In the genomic region with DNA sequence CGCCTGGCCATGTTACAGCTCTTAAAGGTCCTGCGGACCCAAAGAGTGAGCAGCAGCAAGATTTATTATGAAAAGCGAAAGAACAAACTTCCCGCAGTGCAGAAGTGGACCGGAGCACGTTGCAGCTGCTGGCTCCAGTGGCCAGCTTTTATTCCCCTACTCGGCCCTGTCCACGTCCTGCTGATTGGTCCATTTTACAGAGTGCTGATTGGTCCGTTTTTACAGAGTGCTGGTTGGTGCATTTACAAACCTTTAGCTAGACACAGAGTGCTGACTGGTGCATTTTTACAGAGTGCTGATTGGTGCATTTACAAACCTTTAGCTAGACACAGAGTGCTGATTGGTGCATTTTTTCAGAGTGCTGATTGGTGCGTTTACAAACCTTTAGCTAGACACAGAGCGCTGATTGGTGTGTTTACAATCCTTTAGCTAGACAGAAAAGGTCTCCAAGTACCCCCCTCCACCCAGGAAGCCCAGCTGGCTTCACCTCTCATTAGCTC, we compare ENCODE assay signal across 11 cellular contexts. TPM values are rescaled to one million over a fixed set of nuclear protein-coding genes. Genes with fewer than 3 reads are reported as not detected.
A peak's percentile ranks its signal among the peaks of the same experiment; 100 is the strongest.
DNase-seq lines count a peak whose midpoint lies in the region; ATAC-seq, FAIRE-seq and TF ChIP-seq lines count a peak whose summit lies in the region.
"Not testable (repeated sequence)": the region's sequence is repeated elsewhere in the genome, so short reads cannot be mapped to it uniquely, and the experiment has no call there.
"Had no signal": no experiment of that assay in that cellular context is flagged by ENCODE, and none has a peak within 500 bp of the region (broad histone marks: within the 10 kb centered on the region; RNA-seq: fewer than 3 reads in every experiment).

No MANE protein-coding gene starts in this region.

- FAIRE-seq in HepG2 (lab: Jason Lieb, UNC), result not testable (repeated sequence)

- intact Hi-C loops in Caco-2 (cut with micrococcal nuclease; ENCODE audit: unreplicated experiment); HepG2 (cut with micrococcal nuclease; ENCODE audit: unreplicated experiment): not testable (repeated sequence)

- peak overlapping the region; percentile 61; the same call in 1 of the 2 replicates for H3K9ac ChIP-seq in BLaER1
- H3K9ac ChIP-seq in HepG2 (ENCODE audit: insufficient read depth, low read depth, low read length), result not testable (repeated sequence)

- peak; percentile 6 for ATAC-seq in activated T-helper 17 cell treated with anti-CD3 and anti-CD28 coated beads, Interleukin-2, amount 50 U/mL, for 72 hours (replicated peaks)
- ATAC-seq in activated naive CD8-positive, alpha-beta T cell treated with anti-CD3 and anti-CD28 coated beads, Interleukin-2, amount 50 U/mL, for 24 hours; HepG2; stimulated activated effector memory CD8-positive, alpha-beta T cell treated with anti-CD3 and anti-CD28 coated beads, Interleukin-12 subunit alpha, Interleukin-12 subunit beta, amount 100 ng/mL, for 72 hours: not testable (repeated sequence)

- in situ Hi-C loops in HepG2 (cut with HindIII; ENCODE audit: extremely low pct_ligation_motif_present, low pct_unique_long_range_greater_than_20kb), result not testable (repeated sequence)

- H3K9me3 ChIP-seq in BLaER1, result peaks cover 10% of the 10 kb centered on the region
- not testable (repeated sequence) for H3K9me3 ChIP-seq in Caco-2; HepG2 (ENCODE audit: low read length)

- peaks cover 10% of the 10 kb centered on the region for H3K9me3 Mint-ChIP-seq in Caco-2 (ENCODE audit: unreplicated experiment)
- H3K9me3 Mint-ChIP-seq in T-helper 1 cell treated with Interleukin-12 subunit alpha and Interleukin-12 subunit beta and Interleukin-4 antibody, amounts not matched to agents 30 μg/mL and 1 μg/mL, for 36 hours; activated CD4-positive, alpha-beta memory T cell treated with anti-CD3 and anti-CD28 coated beads, Interleukin-2, amount 10 ng/mL, durations not matched to agents 7 days and 5 days; activated T-helper 17 cell treated with anti-CD3 and anti-CD28 coated beads, Interleukin-2, amount 50 U/mL, for 72 hours; activated naive CD8-positive, alpha-beta T cell treated with anti-CD3 and anti-CD28 coated beads, Interleukin-2, amount 50 U/mL, for 24 hours; stimulated activated effector memory CD8-positive, alpha-beta T cell treated with anti-CD3 and anti-CD28 coated beads, Interleukin-12 subunit alpha, Interleukin-12 subunit beta, amount 100 ng/mL, for 72 hours: not testable (repeated sequence)

- peak overlapping the region; percentile 83 for H3K27ac ChIP-seq in BLaER1
- H3K27ac ChIP-seq in HepG2 (ENCODE audit: extremely low read length, insufficient read depth, low read length), result not testable (repeated sequence)

- H2AFZ ChIP-seq in HepG2 (ENCODE audit: low read length), result not testable (repeated sequence)

- H3K79me2 ChIP-seq in HepG2 (ENCODE audit: insufficient read depth, low read length), result not testable (repeated sequence)

- CTCF ChIA-PET in Caco-2 (lab: Charles Lee), result interaction anchor here (0.6 to 1.5 kb wide), 6 partner anchors 16 to 457 kb away, joined by 3 to 6 read pairs (median 3); no protein-coding TSS in a partner anchor
- CTCF ChIA-PET in activated CD4-positive, alpha-beta memory T cell treated with anti-CD3 and anti-CD28 coated beads, Interleukin-2, amount 10 ng/mL, durations not matched to agents 7 days and 5 days (lab: Charles Lee), result interaction anchor here (1.2 to 2.8 kb wide), 7 partner anchors 33 to 89 kb away, joined by 3 to 21 read pairs (median 5); no protein-coding TSS in a partner anchor
- CTCF ChIA-PET in HepG2 (lab: Yijun Ruan, JAX; ENCODE audit: low intra/inter-chr PET ratio, low total read pairs), result not testable (repeated sequence)

- peak overlapping the region; percentile 58 for H3K4me3 Mint-ChIP-seq in Caco-2 (ENCODE audit: unreplicated experiment)
- H3K4me3 Mint-ChIP-seq in T-helper 1 cell treated with Interleukin-12 subunit alpha and Interleukin-12 subunit beta and Interleukin-4 antibody, amounts not matched to agents 30 μg/mL and 1 μg/mL, for 36 hours, result peak overlapping the region; percentile 58
- peak overlapping the region; percentile 56 for H3K4me3 Mint-ChIP-seq in activated CD4-positive, alpha-beta memory T cell treated with anti-CD3 and anti-CD28 coated beads, Interleukin-2, amount 10 ng/mL, durations not matched to agents 7 days and 5 days
- peak overlapping the region; percentile 81 for H3K4me3 Mint-ChIP-seq in activated T-helper 17 cell treated with anti-CD3 and anti-CD28 coated beads, Interleukin-2, amount 50 U/mL, for 72 hours
- H3K4me3 Mint-ChIP-seq in activated naive CD8-positive, alpha-beta T cell treated with anti-CD3 and anti-CD28 coated beads, Interleukin-2, amount 50 U/mL, for 24 hours, result peak overlapping the region; percentile 47
- peak overlapping the region; percentile 70 for H3K4me3 Mint-ChIP-seq in stimulated activated effector memory CD8-positive, alpha-beta T cell treated with anti-CD3 and anti-CD28 coated beads, Interleukin-12 subunit alpha, Interleukin-12 subunit beta, amount 100 ng/mL, for 72 hours

- peaks cover 18% of the 10 kb centered on the region for H3K4me1 Mint-ChIP-seq in Caco-2 (ENCODE audit: low read depth, unreplicated experiment)
- H3K4me1 Mint-ChIP-seq in T-helper 1 cell treated with Interleukin-12 subunit alpha and Interleukin-12 subunit beta and Interleukin-4 antibody, amounts not matched to agents 30 μg/mL and 1 μg/mL, for 36 hours (ENCODE audit: low read depth), result peaks cover 24% of the 10 kb centered on the region
- peaks cover 26% of the 10 kb centered on the region for H3K4me1 Mint-ChIP-seq in activated CD4-positive, alpha-beta memory T cell treated with anti-CD3 and anti-CD28 coated beads, Interleukin-2, amount 10 ng/mL, durations not matched to agents 7 days and 5 days
- not testable (repeated sequence) for H3K4me1 Mint-ChIP-seq in activated T-helper 17 cell treated with anti-CD3 and anti-CD28 coated beads, Interleukin-2, amount 50 U/mL, for 72 hours
- H3K4me1 Mint-ChIP-seq in activated naive CD8-positive, alpha-beta T cell treated with anti-CD3 and anti-CD28 coated beads, Interleukin-2, amount 50 U/mL, for 24 hours, result peaks cover 19% of the 10 kb centered on the region
- peaks cover 13% of the 10 kb centered on the region for H3K4me1 Mint-ChIP-seq in stimulated activated effector memory CD8-positive, alpha-beta T cell treated with anti-CD3 and anti-CD28 coated beads, Interleukin-12 subunit alpha, Interleukin-12 subunit beta, amount 100 ng/mL, for 72 hours

- peaks cover 35% of the 10 kb centered on the region for H3K4me1 ChIP-seq in BLaER1
- H3K4me1 ChIP-seq in Caco-2, result peaks cover 28% of the 10 kb centered on the region
- peaks cover 14% of the 10 kb centered on the region for H3K4me1 ChIP-seq in HepG2 (ENCODE audit: insufficient read depth, low read length)

- H3K4me3 ChIP-seq in BLaER1, result peak overlapping the region; percentile 59
- not testable (repeated sequence) for H3K4me3 ChIP-seq in Caco-2 (ENCODE audit: low read depth, low read length); HepG2 (replicated peaks in 1 of 3; ENCODE audit: insufficient read depth in 1 of 3, low read depth in 2 of 3, low read length in 3 of 3)

- 80% methylated on average over 9 of the region's 11 CpGs for WGBS in HepG2 (ENCODE audit: low lambda C conversion rate)

- H3K4me2 ChIP-seq in BLaER1, result peak overlapping the region; percentile 77
- H3K4me2 ChIP-seq in HepG2 (ENCODE audit: low read depth, low read length), result not testable (repeated sequence)

- H3K36me3 ChIP-seq in BLaER1; Caco-2 (ENCODE audit: control insufficient read depth, insufficient read depth, low read length); HepG2 (replicated peaks in 1 of 2; ENCODE audit: control insufficient read depth in 1 of 2, insufficient read depth in 2 of 2, low read length in 2 of 2): not testable (repeated sequence)

- TF ChIP-seq CTCF in Caco-2 (IDR thresholded peaks at IDR 0.05; ENCODE audit: insufficient read depth in 1 of 2, low read depth in 1 of 2, low read length in 1 of 2, severe bottlenecking in 1 of 2, unreplicated experiment in 1 of 2); HepG2 (CRISPR knock-in tag; IDR thresholded peaks at IDR 0.05): not testable (repeated sequence)

- TF ChIP-seq RAD21 in HepG2 (CRISPR knock-in tag; IDR thresholded peaks at IDR 0.05), result not testable (repeated sequence)

- not testable (repeated sequence) for TF ChIP-seq EP300 in HepG2 (IDR thresholded peaks at IDR 0.05; ENCODE audit: low read depth in 2 of 2, low read length in 2 of 2); HepG2 (CRISPR knock-in tag; IDR thresholded peaks at IDR 0.05; ENCODE audit: borderline replicate concordance)

- H3K36me3 Mint-ChIP-seq in Caco-2 (ENCODE audit: insufficient read depth, unreplicated experiment); T-helper 1 cell treated with Interleukin-12 subunit alpha and Interleukin-12 subunit beta and Interleukin-4 antibody, amounts not matched to agents 30 μg/mL and 1 μg/mL, for 36 hours (ENCODE audit: low read depth); activated CD4-positive, alpha-beta memory T cell treated with anti-CD3 and anti-CD28 coated beads, Interleukin-2, amount 10 ng/mL, durations not matched to agents 7 days and 5 days (ENCODE audit: low read depth); activated T-helper 17 cell treated with anti-CD3 and anti-CD28 coated beads, Interleukin-2, amount 50 U/mL, for 72 hours (ENCODE audit: low read depth); activated naive CD8-positive, alpha-beta T cell treated with anti-CD3 and anti-CD28 coated beads, Interleukin-2, amount 50 U/mL, for 24 hours (ENCODE audit: low read depth); stimulated activated effector memory CD8-positive, alpha-beta T cell treated with anti-CD3 and anti-CD28 coated beads, Interleukin-12 subunit alpha, Interleukin-12 subunit beta, amount 100 ng/mL, for 72 hours: not testable (repeated sequence)

- BruUV-seq in Caco-2 (replicated peaks; lab: Mats Ljungman, UMichigan); HepG2 (replicated peaks; lab: Mats Ljungman, UMichigan): not testable (repeated sequence)

- not testable (repeated sequence) for H3K27me3 Mint-ChIP-seq in Caco-2 (ENCODE audit: insufficient read depth, unreplicated experiment); T-helper 1 cell treated with Interleukin-12 subunit alpha and Interleukin-12 subunit beta and Interleukin-4 antibody, amounts not matched to agents 30 μg/mL and 1 μg/mL, for 36 hours (ENCODE audit: low read depth); activated CD4-positive, alpha-beta memory T cell treated with anti-CD3 and anti-CD28 coated beads, Interleukin-2, amount 10 ng/mL, durations not matched to agents 7 days and 5 days; activated T-helper 17 cell treated with anti-CD3 and anti-CD28 coated beads, Interleukin-2, amount 50 U/mL, for 72 hours; activated naive CD8-positive, alpha-beta T cell treated with anti-CD3 and anti-CD28 coated beads, Interleukin-2, amount 50 U/mL, for 24 hours

- TF ChIP-seq POLR2A in HepG2 (IDR thresholded peaks at IDR 0.05; ENCODE audit: insufficient read depth in 1 of 2, low read depth in 2 of 2, low read length in 2 of 2), result not testable (repeated sequence)

- H3K27me3 ChIP-seq in BLaER1; Caco-2 (replicated peaks; ENCODE audit: control insufficient read depth, insufficient read depth, low read length); HepG2 (ENCODE audit: control insufficient read depth in 1 of 2, insufficient read depth in 2 of 2, low read length in 2 of 2): not testable (repeated sequence)

- H3K27ac Mint-ChIP-seq in Caco-2 (ENCODE audit: unreplicated experiment), result peak overlapping the region; percentile 93
- H3K27ac Mint-ChIP-seq in T-helper 1 cell treated with Interleukin-12 subunit alpha and Interleukin-12 subunit beta and Interleukin-4 antibody, amounts not matched to agents 30 μg/mL and 1 μg/mL, for 36 hours, result peak overlapping the region; percentile 53
- H3K27ac Mint-ChIP-seq in activated CD4-positive, alpha-beta memory T cell treated with anti-CD3 and anti-CD28 coated beads, Interleukin-2, amount 10 ng/mL, durations not matched to agents 7 days and 5 days, result peak overlapping the region; percentile 78
- peak overlapping the region; percentile 90 for H3K27ac Mint-ChIP-seq in activated T-helper 17 cell treated with anti-CD3 and anti-CD28 coated beads, Interleukin-2, amount 50 U/mL, for 72 hours
- H3K27ac Mint-ChIP-seq in activated naive CD8-positive, alpha-beta T cell treated with anti-CD3 and anti-CD28 coated beads, Interleukin-2, amount 50 U/mL, for 24 hours, result peak overlapping the region; percentile 68
- H3K27ac Mint-ChIP-seq in stimulated activated effector memory CD8-positive, alpha-beta T cell treated with anti-CD3 and anti-CD28 coated beads, Interleukin-12 subunit alpha, Interleukin-12 subunit beta, amount 100 ng/mL, for 72 hours, result peak overlapping the region; percentile 93

- POLR2A ChIA-PET in Caco-2 (lab: Charles Lee), result interaction anchor here (0.7 kb wide), 1 partner anchor 12 kb away, joined by 8 read pairs; no protein-coding TSS in a partner anchor
- POLR2A ChIA-PET in activated CD4-positive, alpha-beta memory T cell treated with anti-CD3 and anti-CD28 coated beads, Interleukin-2, amount 10 ng/mL, durations not matched to agents 7 days and 5 days (lab: Charles Lee), result interaction anchor here (1.0 to 2.0 kb wide), 2 partner anchors 37 to 39 kb away, joined by 7 to 12 read pairs; no protein-coding TSS in a partner anchor
- POLR2A ChIA-PET in HepG2 (lab: Yijun Ruan, JAX), result not testable (repeated sequence)

- not testable (repeated sequence) for H4K20me1 ChIP-seq in BLaER1; HepG2 (ENCODE audit: insufficient read depth, low read length)

- not testable (repeated sequence) for DNase-seq in Caco-2; activated CD4-positive, alpha-beta memory T cell treated with anti-CD3 and anti-CD28 coated beads, Interleukin-2, amount 10 ng/mL, durations not matched to agents 7 days and 5 days; activated naive CD8-positive, alpha-beta T cell treated with anti-CD3 and anti-CD28 coated beads, Interleukin-2, amount 50 U/mL, for 24 hours; HepG2 (ENCODE audit: low spot score); stimulated activated effector memory CD8-positive, alpha-beta T cell treated with anti-CD3 and anti-CD28 coated beads, Interleukin-12 subunit alpha, Interleukin-12 subunit beta, amount 100 ng/mL, for 72 hours (ENCODE audit: low spot score in 2 of 2)

RNA-seq across cellular contexts. Expression of a gene that starts 46.3 kb away (rescaled TPM):
- total RNA-seq in Caco-2 (2022) (25.6 and 29.1 TPM in 2 replicates), HepG2 (2016; rRNA removed; fragmentation: Illumina TruSeq; extraction: Trizol) (0.18 and 0.24 TPM in 2 replicates)
- 1 to 10 TPM; 6.0 to 6.1 TPM for total RNA-seq in activated CD4-positive, alpha-beta memory T cell treated with anti-CD3 and anti-CD28 coated beads, Interleukin-2, amount 10 ng/mL, durations not matched to agents 7 days and 5 days
- total RNA-seq in activated T-helper 17 cell treated with anti-CD3 and anti-CD28 coated beads, Interleukin-2, amount 50 U/mL, for 72 hours, result 1 to 10 TPM; 1.4 to 2.0 TPM
- total RNA-seq in HepG2 (2016; cell fraction: cytosol; rRNA removed; fragmentation: Illumina TruSeq; extraction: Trizol; ENCODE audit: low read depth), result 0.10 and 0.18 TPM in 2 replicates
- 0.34 and 0.67 TPM in 2 replicates for total RNA-seq in HepG2 (2016; cell fraction: insoluble cytoplasmic fraction; rRNA removed; fragmentation: Illumina TruSeq; extraction: Trizol)
- 0.52 and 0.56 TPM in 2 replicates for total RNA-seq in HepG2 (2016; cell fraction: membrane; rRNA removed; fragmentation: Illumina TruSeq; extraction: Trizol)
- 0.12 TPM in 1 of 2 replicates, not detected in the other for total RNA-seq in HepG2 (2016; cell fraction: nucleus; rRNA removed; fragmentation: Illumina TruSeq; extraction: Trizol)
- polyA plus RNA-seq in HepG2 (2011; rRNA removed), result 0.34 and 0.66 TPM in 2 replicates
- 0.28 and 0.30 TPM in 2 replicates for polyA plus RNA-seq in HepG2 (2011; cell fraction: cytosol; rRNA removed)
- 0.35 and 0.90 TPM in 2 replicates for polyA plus RNA-seq in HepG2 (2011; cell fraction: nucleus; rRNA removed)
- 0.21 and 0.97 TPM in 2 replicates for polyA plus RNA-seq in HepG2 (2012)
- polyA plus RNA-seq in HepG2 (2016; cell fraction: cytosol; fragmentation: Illumina TruSeq; extraction: Trizol; ENCODE audit: low read depth), result 0.49 and 0.63 TPM in 2 replicates
- polyA plus RNA-seq in HepG2 (2016; cell fraction: insoluble cytoplasmic fraction; fragmentation: Illumina TruSeq; extraction: Trizol; ENCODE audit: low read depth), result 0.24 and 0.33 TPM in 2 replicates
- 0.56 and 0.57 TPM in 2 replicates for polyA plus RNA-seq in HepG2 (2016; cell fraction: membrane; fragmentation: Illumina TruSeq; extraction: Trizol; ENCODE audit: low read depth)
- 0.60 and 0.86 TPM in 2 replicates for polyA plus RNA-seq in HepG2 (2016; cell fraction: nucleus; fragmentation: Illumina TruSeq; extraction: Trizol; ENCODE audit: insufficient read depth, low read depth)
- 0.33 and 0.50 TPM in 2 replicates for polyA minus RNA-seq in HepG2 (2011; rRNA and poly(A)+ RNA removed; ENCODE audit: low replicate concordance)
- polyA minus RNA-seq in HepG2 (2011; cell fraction: cytosol; rRNA and poly(A)+ RNA removed), result not detected in 2 replicates
- polyA minus RNA-seq in HepG2 (2011; cell fraction: nucleus; rRNA and poly(A)+ RNA removed), result 0.50 and 1.0 TPM in 2 replicates

RNA-seq across cellular contexts. Expression of a gene that starts 46.5 kb away (rescaled TPM):
- total RNA-seq in Caco-2 (2022), result 19.0 and 21.1 TPM in 2 replicates
- not detected for total RNA-seq in activated CD4-positive, alpha-beta memory T cell treated with anti-CD3 and anti-CD28 coated beads, Interleukin-2, amount 10 ng/mL, durations not matched to agents 7 days and 5 days
- not detected for total RNA-seq in activated T-helper 17 cell treated with anti-CD3 and anti-CD28 coated beads, Interleukin-2, amount 50 U/mL, for 72 hours
- total RNA-seq in HepG2 (2016; rRNA removed; fragmentation: Illumina TruSeq; extraction: Trizol), result 0.02 TPM in 1 of 2 replicates, not detected in the other
- total RNA-seq in HepG2 (2016; cell fraction: cytosol; rRNA removed; fragmentation: Illumina TruSeq; extraction: Trizol; ENCODE audit: low read depth), result not detected in 2 replicates
- total RNA-seq in HepG2 (2016; cell fraction: insoluble cytoplasmic fraction; rRNA removed; fragmentation: Illumina TruSeq; extraction: Trizol), result not detected in 2 replicates
- not detected in 2 replicates for total RNA-seq in HepG2 (2016; cell fraction: membrane; rRNA removed; fragmentation: Illumina TruSeq; extraction: Trizol)
- total RNA-seq in HepG2 (2016; cell fraction: nucleus; rRNA removed; fragmentation: Illumina TruSeq; extraction: Trizol), result not detected in 2 replicates
- polyA plus RNA-seq in HepG2 (2011; rRNA removed), result 0.03 TPM in 1 of 2 replicates, not detected in the other
- polyA plus RNA-seq in HepG2 (2011; cell fraction: cytosol; rRNA removed), result not detected in 2 replicates
- not detected in 2 replicates for polyA plus RNA-seq in HepG2 (2011; cell fraction: nucleus; rRNA removed)
- not detected in 2 replicates for polyA plus RNA-seq in HepG2 (2012)
- polyA plus RNA-seq in HepG2 (2016; cell fraction: cytosol; fragmentation: Illumina TruSeq; extraction: Trizol; ENCODE audit: low read depth), result not detected in 2 replicates
- not detected in 2 replicates for polyA plus RNA-seq in HepG2 (2016; cell fraction: insoluble cytoplasmic fraction; fragmentation: Illumina TruSeq; extraction: Trizol; ENCODE audit: low read depth)
- not detected in 2 replicates for polyA plus RNA-seq in HepG2 (2016; cell fraction: membrane; fragmentation: Illumina TruSeq; extraction: Trizol; ENCODE audit: low read depth)
- not detected in 2 replicates for polyA plus RNA-seq in HepG2 (2016; cell fraction: nucleus; fragmentation: Illumina TruSeq; extraction: Trizol; ENCODE audit: insufficient read depth, low read depth)
- polyA minus RNA-seq in HepG2 (2011; rRNA and poly(A)+ RNA removed; ENCODE audit: low replicate concordance), result not detected in 2 replicates
- not detected in 2 replicates for polyA minus RNA-seq in HepG2 (2011; cell fraction: cytosol; rRNA and poly(A)+ RNA removed)
- not detected in 2 replicates for polyA minus RNA-seq in HepG2 (2011; cell fraction: nucleus; rRNA and poly(A)+ RNA removed)
- total RNA-seq: A172, M059J, OCI-LY7 had no signal

Comparison
In these comparisons a context has a peak if more than half of its experiments do, and no peak if none do; other contexts are left out.
1. RNA of a gene that starts 46.5 kb away (total RNA-seq): 19.0 to 21.1 TPM in Caco-2; not detected in activated CD4-positive, alpha-beta memory T cell treated with anti-CD3 and anti-CD28 coated beads, Interleukin-2, amount 10 ng/mL, durations not matched to agents 7 days and 5 days, not detected in activated T-helper 17 cell treated with anti-CD3 and anti-CD28 coated beads, Interleukin-2, amount 50 U/mL, for 72 hours and 0.02 TPM in HepG2; every median in the first group is over 10 times any median in the second.
2. Peak in every context shown above with its lines, with median percentiles within 50 percentile points of each other: H3K27ac Mint-ChIP-seq and H3K4me3 Mint-ChIP-seq.